24 cellular contexts compared by ENCODE assay signal in genomic region chr18:5132987-5133386, GRCh38.
DNase-seq lines count a peak whose midpoint lies in the region; ATAC-seq, FAIRE-seq and TF ChIP-seq lines count a peak whose summit lies in the region.
"Had no signal": no experiment of that assay in that cellular context is flagged by ENCODE, and none has a peak within 500 bp of the region (broad histone marks: within the 10 kb centered on the region; RNA-seq: fewer than 3 reads in every experiment).

No MANE protein-coding gene starts in this region.

- TF ChIP-seq CTCF in spleen (IDR thresholded peaks at IDR 0.05 in 8 of 11, conservative IDR thresholded peaks at IDR 0.05 in 3 of 11): no peak

- H3K4me1 ChIP-seq in spleen: no peaks in the 10 kb centered on the region
- H3K4me1 ChIP-seq: BE2C, BLaER1 had no signal

- no peak overlapping the region for H3K4me3 Mint-ChIP-seq in activated naive CD4-positive, alpha-beta T cell treated with anti-CD3 and anti-CD28 coated beads, Interleukin-2, amount 50 U/mL, for 24 hours
- H3K4me3 Mint-ChIP-seq: CD14-positive monocyte; CD4-positive, alpha-beta memory T cell; CD4-positive, CD25-positive, alpha-beta regulatory T cell; CD8-positive, alpha-beta memory T cell had no signal

- H3K4me3 ChIP-seq in spleen: no peak overlapping the region
- H3K4me3 ChIP-seq: BLaER1 had no signal

- no peak for TF ChIP-seq POLR2A in spleen (IDR thresholded peaks at IDR 0.05)

- no peaks in the 10 kb centered on the region for H3K27me3 Mint-ChIP-seq in activated naive CD4-positive, alpha-beta T cell treated with anti-CD3 and anti-CD28 coated beads, Interleukin-2, amount 50 U/mL, for 24 hours
- H3K27me3 Mint-ChIP-seq: CD4-positive, alpha-beta memory T cell; CD4-positive, CD25-positive, alpha-beta regulatory T cell; CD8-positive, alpha-beta memory T cell had no signal

- no peaks in the 10 kb centered on the region for H3K9me3 ChIP-seq in spleen
- H3K9me3 ChIP-seq: BE2C, BLaER1 had no signal

- intact Hi-C loops in spleen (cut with DNase I; ENCODE audit: low total_unique reads): no loop called here

- no peak for ATAC-seq in HG03520 (IDR thresholded peaks at IDR 0.05; ENCODE audit: unreplicated experiment)

- no peaks in the 10 kb centered on the region for H3K9me3 Mint-ChIP-seq in activated naive CD4-positive, alpha-beta T cell treated with anti-CD3 and anti-CD28 coated beads, Interleukin-2, amount 50 U/mL, for 24 hours
- H3K9me3 Mint-ChIP-seq: CD4-positive, alpha-beta memory T cell had no signal

- H3K27ac Mint-ChIP-seq in activated naive CD4-positive, alpha-beta T cell treated with anti-CD3 and anti-CD28 coated beads, Interleukin-2, amount 50 U/mL, for 24 hours: peak overlapping the region; percentile 33
- H3K27ac Mint-ChIP-seq: CD14-positive monocyte; CD4-positive, alpha-beta memory T cell; CD4-positive, CD25-positive, alpha-beta regulatory T cell; CD8-positive, alpha-beta memory T cell had no signal

- no peak for DNase-seq in activated naive CD4-positive, alpha-beta T cell treated with anti-CD3 and anti-CD28 coated beads, Interleukin-2, amount 50 U/mL, for 16 hours
- peak; percentile 56 for DNase-seq in spleen
- DNase-seq in urothelium cell line (ENCODE audit: low spot score): peak; percentile 18
- DNase-seq in DMS53 (lab: John Stamatoyannopoulos, UW): no peak
- DNase-seq: 8988T; ACHN; BE2C; C1 segment of cervical spinal cord; CD4-positive, alpha-beta memory T cell; CD4-positive, CD25-positive, alpha-beta regulatory T cell; CD8-positive, alpha-beta memory T cell; COR-L47; DMS 273 treated with DMSO at 0.1 percent for 48 hours; DMS153; DMS79 treated with DMSO at 0.1 percent for 48 hours; GF-D8 had no signal

- no peaks in the 10 kb centered on the region for H3K36me3 ChIP-seq in spleen
- H3K36me3 ChIP-seq: BE2C, BLaER1 had no signal

- H3K4me1 Mint-ChIP-seq in activated naive CD4-positive, alpha-beta T cell treated with anti-CD3 and anti-CD28 coated beads, Interleukin-2, amount 50 U/mL, for 24 hours: peaks cover 18% of the 10 kb centered on the region
- H3K4me1 Mint-ChIP-seq: CD14-positive monocyte; CD4-positive, alpha-beta memory T cell; CD8-positive, alpha-beta memory T cell had no signal

- no peaks in the 10 kb centered on the region for H3K36me3 Mint-ChIP-seq in activated naive CD4-positive, alpha-beta T cell treated with anti-CD3 and anti-CD28 coated beads, Interleukin-2, amount 50 U/mL, for 24 hours
- H3K36me3 Mint-ChIP-seq: CD14-positive monocyte; CD4-positive, alpha-beta memory T cell; CD4-positive, CD25-positive, alpha-beta regulatory T cell; CD8-positive, alpha-beta memory T cell had no signal

- WGBS in spleen, 5 donors: 89 to 95% (median 93%) methylated on average over 15 to 20 of the region's 20 CpGs

- H3K27ac ChIP-seq in spleen: no peak overlapping the region
- H3K27ac ChIP-seq: BLaER1 had no signal

- peak; percentile 37 for FAIRE-seq in urothelium cell line (lab: Jason Lieb, UNC)
- FAIRE-seq: A204.1, G401.6, GM12891, GM19239 had no signal

- H3K27me3 ChIP-seq in spleen (replicated peaks in 1 of 7): no peaks in the 10 kb centered on the region
- H3K27me3 ChIP-seq: BE2C, BLaER1 had no signal

Comparison
In these comparisons a context has a peak if more than half of its experiments do, and no peak if none do; other contexts are left out.
1. DNase-seq: peak in spleen (single experiment) and urothelium cell line (single experiment); none in activated naive CD4-positive, alpha-beta T cell treated with anti-CD3 and anti-CD28 coated beads, Interleukin-2, amount 50 U/mL, for 16 hours (single experiment) and DMS53 (single experiment).